In the genomic region with DNA sequence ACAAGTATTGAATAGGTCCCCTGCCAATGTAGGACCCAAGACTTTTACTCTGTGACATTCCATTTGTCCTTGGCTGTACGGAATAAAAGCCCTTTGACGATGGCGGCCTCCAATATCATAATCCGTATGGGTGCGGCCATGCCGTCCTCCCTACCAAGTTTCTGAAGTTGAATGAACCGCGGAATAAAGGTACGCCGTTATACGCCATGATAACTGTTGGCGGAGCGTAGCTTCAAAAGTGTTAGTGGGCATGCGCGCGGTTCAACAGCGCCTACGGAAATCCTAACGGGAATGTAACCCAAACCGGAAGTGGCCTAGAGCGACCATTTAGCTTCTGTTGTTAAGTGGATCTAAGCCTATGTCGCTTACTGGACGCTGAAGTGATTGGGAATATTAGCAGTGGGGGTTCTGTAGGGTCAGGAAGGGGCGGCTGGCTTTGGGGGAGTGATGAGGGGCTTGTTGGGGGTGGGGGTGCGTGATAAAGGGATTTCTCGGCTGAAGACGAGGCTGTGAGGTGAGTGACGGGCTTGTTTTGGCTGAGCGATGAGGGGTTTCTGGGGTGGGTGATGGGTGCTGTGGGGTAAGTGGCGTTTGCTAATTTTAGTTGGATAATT, we compare ENCODE assay signal across 8 cellular contexts. TPM values are rescaled to one million over a fixed set of nuclear protein-coding genes. Genes with fewer than 3 reads are reported as not detected.
DNase-seq lines count a peak whose midpoint lies in the region; ATAC-seq and TF ChIP-seq lines count a peak whose summit lies in the region.

A gene (plus strand): TSS at position 322 of the 614 bp plus-strand sequence. CDS start 2,047 bp downstream, outside the sequence.

- peak in 1 of 2 donors; percentile 9 for TF ChIP-seq POLR2A in uterus (IDR thresholded peaks at IDR 0.05)

- intact Hi-C loops in uterus (cut with DNase I; ENCODE audit: low total_unique reads): no loop called here

- no peaks in the 10 kb centered on the region for H3K9me3 ChIP-seq in uterus

- H3K36me3 ChIP-seq in uterus: no peaks in the 10 kb centered on the region

- H3K4me3 ChIP-seq in astrocyte of the cerebellum (ENCODE audit: low read depth, low read length) (peak within 1 kb of the TSS; percentile 56), uterus (peak within 1 kb of the TSS; percentile 69 to 73)

- DNase-seq in GM10248 (ENCODE audit: extremely low spot score) (peak; percentile 80), NCI-H1436 treated with DMSO at 0.1 percent for 48 hours (lab: John Stamatoyannopoulos, UW) (peak; percentile 95), T-helper 22 cell (ENCODE audit: low read depth) (peak; percentile 60), astrocyte of the cerebellum (ENCODE audit: low read depth) (peak; percentile 97), hepatic stellate cell (ENCODE audit: low spot score) (peak; percentile 84), pulmonary artery endothelial cell (ENCODE audit: low read depth, low spot score) (peak; percentile 93), uterus (peak; percentile 97 to 98)

- CTCF ChIA-PET in GM10248 (lab: Yijun Ruan, JAX): interaction anchor here (1.1 kb wide), 1 partner anchor 37 kb away, joined by 4 read pairs; no protein-coding TSS in a partner anchor

- no peaks in the 10 kb centered on the region for H3K27me3 ChIP-seq in uterus

- H3K4me1 ChIP-seq in uterus: peaks cover 0 to 6% of the 10 kb centered on the region in 2 donors

- peak within 1 kb of the TSS; percentile 51 to 63 for H3K27ac ChIP-seq in uterus

- in situ Hi-C loops in astrocyte of the cerebellum (cut with HindIII; ENCODE audit: low sequenced_read_pairs): no loop called here

- POLR2A ChIA-PET in GM10248 (lab: Yijun Ruan, JAX): no interaction called here

- TF ChIP-seq CTCF in GM10248 (IDR thresholded peaks at IDR 0.05; ENCODE audit: control extremely low read depth, extremely low read depth, low read depth, missing control alignments): no peak
- TF ChIP-seq CTCF in astrocyte of the cerebellum (IDR thresholded peaks at IDR 0.05; ENCODE audit: low read depth, low read length, missing control alignments): no peak
- TF ChIP-seq CTCF in uterus (IDR thresholded peaks at IDR 0.05): peak in 1 of 4 experiments; percentile 22

- peak; percentile 85 for ATAC-seq in HG02642 (IDR thresholded peaks at IDR 0.05; ENCODE audit: poor library complexity, unreplicated experiment)

RNA-seq across cellular contexts. Expression of the gene that starts here (rescaled TPM):
- total RNA-seq in pulmonary artery endothelial cell: 3.5 and 7.4 TPM in 2 replicates
- total RNA-seq in uterus: 10 to 100 TPM in 2 of 4 donors, 1 to 10 TPM in 2; 4.1 to 17.8 (median 9.3) TPM

Comparison
In these comparisons a context has a peak if more than half of its experiments do, and no peak if none do; other contexts are left out.
1. Peak in every context shown above with its lines: DNase-seq, ATAC-seq, H3K4me3 ChIP-seq and H3K27ac ChIP-seq.